ENCODE assay signal across 8 cellular contexts in the genomic region with DNA sequence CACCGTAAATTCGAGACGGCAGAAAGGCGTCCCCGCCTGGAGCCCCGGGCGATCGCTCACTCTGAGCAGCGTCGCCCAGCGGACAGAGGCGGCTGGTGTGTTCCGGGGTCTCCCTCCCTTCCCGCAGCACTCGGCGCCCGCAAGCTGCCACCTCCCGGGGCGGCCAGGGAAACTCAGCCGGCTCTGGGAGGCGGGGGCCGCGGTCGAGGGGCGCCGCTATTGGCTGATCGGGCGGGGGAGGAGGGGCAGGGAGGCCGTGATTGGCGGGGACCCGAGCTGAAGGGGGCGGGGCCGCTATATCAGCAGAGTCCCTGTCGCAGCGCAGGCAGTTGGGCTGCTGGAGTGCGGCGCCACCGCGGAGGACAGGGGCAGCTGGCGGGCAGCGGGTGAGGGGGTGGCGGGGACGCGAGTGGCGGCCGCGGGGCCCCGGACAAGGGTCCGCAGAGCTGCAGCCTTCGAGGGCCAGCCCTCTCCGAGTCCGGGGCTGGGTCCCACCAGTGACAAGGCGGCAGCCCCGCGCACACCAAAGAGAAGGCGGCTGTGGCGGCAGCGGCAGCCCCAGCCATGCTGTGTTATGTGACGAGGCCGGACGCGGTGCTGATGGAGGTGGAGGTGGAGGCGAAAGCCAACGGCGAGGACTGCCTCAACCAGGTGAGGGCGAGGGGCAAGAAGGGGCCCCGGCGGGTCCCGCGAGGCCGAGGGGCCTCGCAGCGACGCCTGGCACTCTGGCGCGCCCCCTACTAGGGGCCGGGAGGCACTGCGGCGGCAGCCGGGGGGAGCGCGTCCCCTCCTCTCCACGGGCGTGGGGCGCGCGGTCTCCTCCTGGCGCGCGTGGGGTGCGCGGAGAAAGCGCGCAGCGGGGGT. TPM values are rescaled to one million over a fixed set of nuclear protein-coding genes. Genes with fewer than 3 reads are reported as not detected.
A peak's percentile ranks its signal among the peaks of the same experiment; 100 is the strongest.
DNase-seq lines count a peak whose midpoint lies in the region; ATAC-seq, FAIRE-seq and TF ChIP-seq lines count a peak whose summit lies in the region.

A gene (plus strand): TSS at position 328 of the 864 bp plus-strand sequence. CDS start 237 bp downstream, at position 565.

- H3K79me1 ChIP-seq in H1 (ENCODE audit: low read depth, low read length) (no peaks in the 10 kb centered on the region), mesendoderm (ENCODE audit: low read length) (peaks cover 3% of the 10 kb centered on the region)

- peak within 1 kb of the TSS; percentile 92 for H4K91ac ChIP-seq in H1 (replicated peaks; ENCODE audit: insufficient read length, low read length)

- DNase-seq in D341Med (ENCODE audit: low spot score) (peak; percentile 99), NOMO-1 treated with dmso at 0.1 percent for 144 hours (lab: John Stamatoyannopoulos, UW; ENCODE audit: unreplicated experiment) (peak; percentile 94), H1 (ENCODE audit: low read depth in 1 of 2, low spot score in 2 of 2) (peak; percentile 82 to 97), mesendoderm (peak; percentile 97)
- DNase-seq in activated CD8-positive, alpha-beta memory T cell treated with anti-CD3 and anti-CD28 coated beads, Interleukin-2, amount 10 ng/mL, durations not matched to agents 7 days and 5 days = peak; percentile 97
- peak; percentile 96 for DNase-seq in stimulated activated CD8-positive, alpha-beta memory T cell treated with anti-CD3 and anti-CD28 coated beads, Interleukin-12 subunit alpha, Interleukin-12 subunit beta, amount 100 ng/mL, for 4 hours (ENCODE audit: low read depth)

- H2AK5ac ChIP-seq in H1 (ENCODE audit: low read depth, low read length) = peak within 1 kb of the TSS; percentile 65; the same call in 1 of the 2 replicates
- H2AK5ac ChIP-seq in mesendoderm (ENCODE audit: low read length) = no peak within 1 kb of the TSS

- H3K27ac Mint-ChIP-seq in activated CD8-positive, alpha-beta memory T cell treated with anti-CD3 and anti-CD28 coated beads, Interleukin-2, amount 10 ng/mL, durations not matched to agents 7 days and 5 days = peak within 1 kb of the TSS; percentile 89

- H3K23me2 ChIP-seq in H1 (ENCODE audit: low read depth, low read length) = peaks cover 4% of the 10 kb centered on the region; the same call in 1 of the 2 replicates

- H3K4ac ChIP-seq in H1 (replicated peaks; ENCODE audit: insufficient read length, low read depth, low read length) = no peak within 1 kb of the TSS
- no peak within 1 kb of the TSS for H3K4ac ChIP-seq in mesendoderm (ENCODE audit: low read depth, low read length)

- H4K8ac ChIP-seq in H1 (ENCODE audit: extremely low read depth, insufficient read depth, low read length) (peak within 1 kb of the TSS; percentile 78; the same call in 1 of the 2 replicates), mesendoderm (ENCODE audit: low read depth, low read length) (no peak within 1 kb of the TSS)

- H2BK20ac ChIP-seq in H1 (ENCODE audit: low read length) = no peak within 1 kb of the TSS

- peaks cover 11% of the 10 kb centered on the region for H3K36me3 Mint-ChIP-seq in activated CD8-positive, alpha-beta memory T cell treated with anti-CD3 and anti-CD28 coated beads, Interleukin-2, amount 10 ng/mL, durations not matched to agents 7 days and 5 days

- H4K5ac ChIP-seq in H1 (ENCODE audit: insufficient read length, low read depth, low read length) = peak within 1 kb of the TSS; percentile 83
- H4K5ac ChIP-seq in mesendoderm (ENCODE audit: low read length) = no peak within 1 kb of the TSS

- H3K9me3 Mint-ChIP-seq in activated CD8-positive, alpha-beta memory T cell treated with anti-CD3 and anti-CD28 coated beads, Interleukin-2, amount 10 ng/mL, durations not matched to agents 7 days and 5 days (ENCODE audit: low read depth) = no peaks in the 10 kb centered on the region

- H3K23ac ChIP-seq in H1 (ENCODE audit: insufficient read length) (no peak within 1 kb of the TSS), mesendoderm (ENCODE audit: low read length) (peak within 1 kb of the TSS; percentile 95)

- H3K14ac ChIP-seq in H1 (ENCODE audit: insufficient read length) = no peak within 1 kb of the TSS

- peak within 1 kb of the TSS; percentile 85 to 86 for H3K4me2 ChIP-seq in H1 (ENCODE audit: insufficient read depth in 1 of 2, low read depth in 2 of 2, low read length in 2 of 2)
- H3K4me2 ChIP-seq in mesendoderm (ENCODE audit: low read length) = peak within 1 kb of the TSS; percentile 64

- no peaks in the 10 kb centered on the region for H3K27me3 ChIP-seq in HUES48 (ENCODE audit: control insufficient read depth, insufficient read depth, low read length)
- H3K27me3 ChIP-seq in H1 (replicated peaks in 1 of 4; ENCODE audit: control insufficient read depth in 3 of 4, extremely low read depth in 1 of 4, insufficient read depth in 3 of 4, low read length in 3 of 4) = no peaks in the 10 kb centered on the region; a peak in 1 of 7 replicates
- no peaks in the 10 kb centered on the region for H3K27me3 ChIP-seq in mesendoderm (ENCODE audit: insufficient read depth, low read length, poor library complexity)

- H3K4me3 ChIP-seq in HUES48 (ENCODE audit: low read depth, low read length) (peak within 1 kb of the TSS; percentile 90), H1 (ENCODE audit: extremely low read depth in 1 of 4, insufficient read depth in 2 of 4, low read depth in 3 of 4, low read length in 4 of 4) (peak within 1 kb of the TSS; percentile 72 to 95 (median 89)), mesendoderm (ENCODE audit: low read length) (peak within 1 kb of the TSS; percentile 84)

- POLR2A ChIA-PET in H1 (lab: Charles Lee; ENCODE audit: partially characterized antibody) = interaction anchor here (0.7 to 6.7 kb wide), 32 partner anchors 8 to 427 kb away, joined by 3 to 70 read pairs (median 4); no protein-coding TSS in a partner anchor

- H3K9me3 ChIP-seq in HUES48 (ENCODE audit: control insufficient read depth, insufficient read depth, low read length) (no peaks in the 10 kb centered on the region), H1 (ENCODE audit: insufficient read depth in 2 of 2, low read depth in 1 of 2, low read length in 1 of 2) (no peaks in the 10 kb centered on the region)

- H2BK120ac ChIP-seq in H1 (replicated peaks; ENCODE audit: low read depth, low read length) = no peak within 1 kb of the TSS
- H2BK120ac ChIP-seq in mesendoderm (ENCODE audit: low read depth, low read length) = no peak within 1 kb of the TSS

- H2BK5ac ChIP-seq in H1 (ENCODE audit: low read depth, low read length) (peak within 1 kb of the TSS; percentile 75; the same call in 1 of the 2 replicates), mesendoderm (ENCODE audit: low read length) (peak within 1 kb of the TSS; percentile 62)

- H3K56ac ChIP-seq in H1 (replicated peaks; ENCODE audit: insufficient read length, low read depth, low read length) (peak within 1 kb of the TSS; percentile 52), mesendoderm (ENCODE audit: low read length) (peak within 1 kb of the TSS; percentile 98)

- H3K18ac ChIP-seq in H1 (ENCODE audit: extremely low read depth, low read length) (peak within 1 kb of the TSS; percentile 97), mesendoderm (ENCODE audit: low read length) (peak within 1 kb of the TSS; percentile 86)

- H3K4me1 Mint-ChIP-seq in activated CD8-positive, alpha-beta memory T cell treated with anti-CD3 and anti-CD28 coated beads, Interleukin-2, amount 10 ng/mL, durations not matched to agents 7 days and 5 days = peaks cover 33% of the 10 kb centered on the region

- H2BK12ac ChIP-seq in H1 (ENCODE audit: low read depth, low read length) = peak within 1 kb of the TSS; percentile 94

- H2BK15ac ChIP-seq in H1 (ENCODE audit: low read length) (no peak within 1 kb of the TSS; the same call in 1 of the 2 replicates), mesendoderm (replicated peaks; ENCODE audit: low read depth) (no peak within 1 kb of the TSS)

- H2AFZ ChIP-seq in H1 (ENCODE audit: low read length) = no peak within 1 kb of the TSS

- peak; percentile 62 to 73 for TF ChIP-seq RAD21 in H1 (IDR thresholded peaks at IDR 0.05 in 1 of 2, conservative IDR thresholded peaks at IDR 0.05 in 1 of 2; ENCODE audit: low read depth in 2 of 2, low read length in 2 of 2)

- TF ChIP-seq CTCF in H1 (IDR thresholded peaks at IDR 0.05; ENCODE audit: control extremely low read depth in 1 of 3, insufficient read depth in 1 of 3, low read depth in 1 of 3, low read length in 3 of 3) = peak; percentile 55 to 81 (median 61)

- CTCF ChIA-PET in activated CD8-positive, alpha-beta memory T cell treated with anti-CD3 and anti-CD28 coated beads, Interleukin-2, amount 10 ng/mL, durations not matched to agents 7 days and 5 days (lab: Charles Lee) = interaction anchor here (0.6 to 5.6 kb wide), 18 partner anchors 9 to 880 kb away, joined by 3 to 45 read pairs (median 4); no protein-coding TSS in a partner anchor
- CTCF ChIA-PET in H1 (lab: Charles Lee; ENCODE audit: partially characterized antibody) = interaction anchor here (0.6 to 1.4 kb wide), 16 partner anchors 10 to 882 kb away, joined by 3 to 9 read pairs (median 3); no protein-coding TSS in a partner anchor

- WGBS in H1 (ENCODE audit: extremely low coverage in 1 of 2, insufficient coverage in 1 of 2, insufficient read length in 1 of 2, insufficient replicate concordance in 2 of 2, low coverage in 1 of 2, low lambda C conversion rate in 2 of 2, missing lambda C conversion rate in 1 of 2), 2 experiments = 2% methylated on average over 39 of the region's 95 CpGs; no CpG with 5 or more reads in 1 of the 2 experiments
- WGBS in mesendoderm (ENCODE audit: extremely low coverage, insufficient coverage, low lambda C conversion rate) = no CpG with 5 or more reads among the region's 95 CpGs

- H3K4me3 Mint-ChIP-seq in activated CD8-positive, alpha-beta memory T cell treated with anti-CD3 and anti-CD28 coated beads, Interleukin-2, amount 10 ng/mL, durations not matched to agents 7 days and 5 days = peak within 1 kb of the TSS; percentile 91

- H4K20me1 ChIP-seq in H1 (replicated peaks in 1 of 2; ENCODE audit: control insufficient read depth in 1 of 2, insufficient read depth in 2 of 2, low read length in 2 of 2) = peaks cover 19 to 26% of the 10 kb centered on the region in 2 experiments

- TF ChIP-seq EP300 in H1 (IDR thresholded peaks at IDR 0.05; ENCODE audit: borderline replicate concordance in 1 of 2, low read depth in 2 of 2, low read length in 2 of 2) = no peak

- H3K36me3 ChIP-seq in HUES48 (ENCODE audit: control insufficient read depth, insufficient read depth, low read length) = peaks cover 27% of the 10 kb centered on the region
- H3K36me3 ChIP-seq in H1 (ENCODE audit: control insufficient read depth in 2 of 4, insufficient read depth in 4 of 4, low read length in 3 of 4) = peaks cover 0 to 22% (median 3%) of the 10 kb centered on the region in 4 experiments; a peak in 3 of 8 replicates
- no peaks in the 10 kb centered on the region for H3K36me3 ChIP-seq in mesendoderm (ENCODE audit: control insufficient read depth, insufficient read depth, low read length)

- peak; percentile 60 for ATAC-seq in GM21390 (IDR thresholded peaks at IDR 0.05; ENCODE audit: unreplicated experiment)
- peak; percentile 82 for ATAC-seq in activated CD8-positive, alpha-beta memory T cell treated with anti-CD3 and anti-CD28 coated beads, Interleukin-2, amount 10 ng/mL, durations not matched to agents 7 days and 5 days

- H3K27me3 Mint-ChIP-seq in activated CD8-positive, alpha-beta memory T cell treated with anti-CD3 and anti-CD28 coated beads, Interleukin-2, amount 10 ng/mL, durations not matched to agents 7 days and 5 days = peaks cover 21% of the 10 kb centered on the region

- peak; percentile 97 to 99 for TF ChIP-seq POLR2A in H1 (IDR thresholded peaks at IDR 0.05; ENCODE audit: control extremely low read depth in 1 of 2, low read depth in 2 of 2, low read length in 2 of 2)

- peaks cover 20 to 51% of the 10 kb centered on the region in 2 experiments for H3K79me2 ChIP-seq in H1 (ENCODE audit: control insufficient read depth in 1 of 2, insufficient read depth in 2 of 2, low read length in 2 of 2)
- H3K79me2 ChIP-seq in mesendoderm (ENCODE audit: control insufficient read depth, insufficient read depth, low read length) = peaks cover 13% of the 10 kb centered on the region

- H3K4me1 ChIP-seq in HUES48 (ENCODE audit: control insufficient read depth, insufficient read depth, low read length) (peaks cover 30% of the 10 kb centered on the region), H1 (replicated peaks in 1 of 4; ENCODE audit: control insufficient read depth in 3 of 4, insufficient read depth in 4 of 4, low read length in 3 of 4) (peaks cover 0 to 5% (median 1%) of the 10 kb centered on the region in 4 experiments; a peak in 2 of 7 replicates), mesendoderm (ENCODE audit: control insufficient read depth, low read depth, low read length) (no peaks in the 10 kb centered on the region)

- peak within 1 kb of the TSS; percentile 81 for H3K9ac ChIP-seq in HUES48 (ENCODE audit: low read depth, low read length)
- H3K9ac ChIP-seq in H1 (replicated peaks in 1 of 4; ENCODE audit: extremely low read depth in 1 of 4, low read depth in 3 of 4, low read length in 3 of 4) = peak within 1 kb of the TSS; percentile 52 to 88 (median 86)
- peak within 1 kb of the TSS; percentile 94 for H3K9ac ChIP-seq in mesendoderm (ENCODE audit: low read length)

- H3K27ac ChIP-seq in HUES48 (ENCODE audit: low read depth, low read length) = peak within 1 kb of the TSS; percentile 53
- H3K27ac ChIP-seq in H1 (ENCODE audit: low read depth, low read length) = no peak within 1 kb of the TSS; the same call in 1 of the 2 replicates
- no peak within 1 kb of the TSS for H3K27ac ChIP-seq in mesendoderm (ENCODE audit: low read depth, low read length)

- FAIRE-seq in H1 (lab: Jason Lieb, UNC) = no peak

RNA-seq across cellular contexts. Expression of the gene that starts here (rescaled TPM):
- 10 to 100 TPM in 1 of 2 experiments, 1 to 10 TPM in 1; 9.1 to 14.8 TPM for total RNA-seq in activated CD8-positive, alpha-beta memory T cell treated with anti-CD3 and anti-CD28 coated beads, Interleukin-2, amount 10 ng/mL, durations not matched to agents 7 days and 5 days
- 26.9 and 28.2 TPM in 2 replicates for total RNA-seq in H1 (2021; fragmentation: NEBNext Ultra II Directional; extraction: Animal tissue kit (Norgen Biotek cat#: 25700))
- polyA plus RNA-seq in H1 (2011; rRNA removed) = 20.8 and 21.1 TPM in 2 replicates
- 29.7 TPM for polyA plus RNA-seq in H1 (2011; cell fraction: cytosol; rRNA removed)
- polyA plus RNA-seq in H1 (2011; cell fraction: nucleus; rRNA removed) = 29.8 TPM
- 22.7 to 26.2 TPM (median 24.0 TPM) in 4 replicates for polyA plus RNA-seq in H1 (2012, experiment 1 of 2)
- 6.3 TPM for polyA plus RNA-seq in H1 (2012, experiment 2 of 2)
- polyA plus RNA-seq in H1 (2013, experiment 1 of 2) = 13.8 TPM
- 14.5 TPM for polyA plus RNA-seq in H1 (2013, experiment 2 of 2)
- polyA minus RNA-seq in H1 (2011; rRNA and poly(A)+ RNA removed) = 43.7 and 50.8 TPM in 2 replicates
- polyA minus RNA-seq in H1 (2011; cell fraction: cytosol; rRNA and poly(A)+ RNA removed) = 27.7 TPM
- 35.3 TPM for polyA minus RNA-seq in H1 (2011; cell fraction: nucleus; rRNA and poly(A)+ RNA removed)
- polyA plus RNA-seq in mesendoderm (2013, experiment 1 of 2) = 13.4 TPM
- 13.6 TPM for polyA plus RNA-seq in mesendoderm (2013, experiment 2 of 2)
